In the genomic region with DNA sequence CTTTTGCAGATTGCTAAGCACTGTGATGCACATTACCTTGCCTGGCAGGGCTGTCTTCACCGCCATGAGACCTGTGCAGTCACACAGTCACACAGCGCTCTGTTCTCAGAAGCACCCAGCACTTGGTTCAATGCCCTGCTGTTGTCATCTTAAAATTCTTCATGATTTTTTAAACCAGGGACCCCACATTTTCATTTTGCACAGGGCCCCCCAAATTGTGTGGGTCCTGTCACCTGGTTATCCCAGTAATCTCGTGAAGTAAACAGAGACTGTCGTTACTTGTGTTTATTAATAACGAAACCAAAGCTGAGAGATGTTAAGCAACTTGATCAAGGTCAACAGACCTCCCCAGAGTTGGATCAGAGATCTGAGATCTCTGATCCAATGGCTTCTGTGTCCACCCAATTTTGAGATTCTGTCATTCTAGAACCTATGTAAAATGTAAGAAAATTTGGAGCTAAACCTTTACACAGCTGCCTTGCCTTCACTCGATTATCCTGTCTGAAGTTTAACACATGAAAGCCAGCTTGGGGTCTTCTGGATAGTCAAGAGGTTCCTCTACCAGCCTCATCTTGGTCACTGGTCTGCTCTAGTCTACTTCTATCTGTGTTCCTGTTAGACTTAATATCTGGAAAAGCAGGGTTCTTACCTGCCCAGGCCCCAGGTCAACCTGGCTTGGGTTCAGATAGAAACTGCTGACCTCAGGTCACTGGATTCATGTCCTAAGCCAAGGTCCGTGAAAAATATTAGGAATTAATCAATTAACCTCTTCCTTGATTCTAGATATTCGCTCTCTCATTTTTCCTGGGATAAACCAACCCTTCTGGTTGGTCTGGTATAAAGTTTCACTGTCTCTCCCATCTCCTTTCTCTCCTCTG, we compare ENCODE assay signal across 17 cellular contexts. TPM values are rescaled to one million over a fixed set of nuclear protein-coding genes. Genes with fewer than 3 reads are reported as not detected.
DNase-seq lines count a peak whose midpoint lies in the region; ATAC-seq and TF ChIP-seq lines count a peak whose summit lies in the region.
"Had no signal": no experiment of that assay in that cellular context is flagged by ENCODE, and none has a peak within 500 bp of the region (broad histone marks: within the 10 kb centered on the region; RNA-seq: fewer than 3 reads in every experiment).

No MANE protein-coding gene starts in this region.

- TF ChIP-seq CTCF in GM12865 (IDR thresholded peaks at IDR 0.05; ENCODE audit: insufficient read depth, low read depth, low read length, missing control alignments): no peak

- no peaks in the 10 kb centered on the region for H3K9me3 ChIP-seq in naive thymus-derived CD4-positive, alpha-beta T cell (ENCODE audit: control insufficient read depth in 2 of 3, low read length in 3 of 3)
- H3K9me3 ChIP-seq: BLaER1, sigmoid colon had no signal

- no peak overlapping the region for H3K4me3 ChIP-seq in GM12865 (ENCODE audit: low read depth, low read length)
- H3K4me3 ChIP-seq in naive thymus-derived CD4-positive, alpha-beta T cell (ENCODE audit: low read length): no peak overlapping the region
- H3K4me3 ChIP-seq: BLaER1, sigmoid colon had no signal

- H3K27me3 Mint-ChIP-seq in activated CD4-positive, alpha-beta memory T cell treated with anti-CD3 and anti-CD28 coated beads, Interleukin-2, amount 10 ng/mL, durations not matched to agents 7 days and 5 days: no peaks in the 10 kb centered on the region
- no peaks in the 10 kb centered on the region for H3K27me3 Mint-ChIP-seq in naive thymus-derived CD4-positive, alpha-beta T cell

- ATAC-seq in GM19351 (IDR thresholded peaks at IDR 0.05; ENCODE audit: unreplicated experiment): peak; percentile 52
- peak; percentile 52 for ATAC-seq in naive thymus-derived CD4-positive, alpha-beta T cell
- ATAC-seq in HG02884 (IDR thresholded peaks at IDR 0.05; ENCODE audit: unreplicated experiment): no peak

- DNase-seq in GM12865 (ENCODE audit: low read depth) (peak; percentile 54), NCI-H1092 (lab: John Stamatoyannopoulos, UW) (no peak)
- DNase-seq in activated CD4-positive, alpha-beta memory T cell treated with anti-CD3 and anti-CD28 coated beads, Interleukin-2, amount 10 ng/mL, durations not matched to agents 7 days and 5 days: no peak
- DNase-seq in naive thymus-derived CD4-positive, alpha-beta T cell: no peak
- DNase-seq in activated CD4-positive, alpha-beta T cell treated with anti-CD3 and anti-CD28 coated beads, Interleukin-2, amount 50 U/mL, for 48 hours: no peak
- DNase-seq: amniotic stem cell; Kasumi-1; midbrain; NCI-H1694 treated with DMSO at 0.1 percent for 48 hours; NCI-H446; occipital lobe; sigmoid colon; stimulated activated CD4-positive, alpha-beta T cell treated with anti-CD3 and anti-CD28 coated beads, Interleukin-4, amount 100 ng/mL, for 24 hours had no signal

- H3K4me1 Mint-ChIP-seq in activated CD4-positive, alpha-beta memory T cell treated with anti-CD3 and anti-CD28 coated beads, Interleukin-2, amount 10 ng/mL, durations not matched to agents 7 days and 5 days: peaks cover 66% of the 10 kb centered on the region
- peaks cover 32 to 60% (median 44%) of the 10 kb centered on the region in 7 donors for H3K4me1 Mint-ChIP-seq in naive thymus-derived CD4-positive, alpha-beta T cell

- intact Hi-C loops in naive thymus-derived CD4-positive, alpha-beta T cell (cut with micrococcal nuclease): loop anchor here in 1 of 2 donors (1.0 kb wide), 1 partner anchor 9 kb away; no protein-coding TSS in a partner anchor

- peaks cover 11% of the 10 kb centered on the region for H3K36me3 Mint-ChIP-seq in activated CD4-positive, alpha-beta memory T cell treated with anti-CD3 and anti-CD28 coated beads, Interleukin-2, amount 10 ng/mL, durations not matched to agents 7 days and 5 days (ENCODE audit: low read depth)
- peaks cover 0 to 4% (median 0%) of the 10 kb centered on the region in 5 donors for H3K36me3 Mint-ChIP-seq in naive thymus-derived CD4-positive, alpha-beta T cell

- no peak overlapping the region for H3K27ac ChIP-seq in naive thymus-derived CD4-positive, alpha-beta T cell (ENCODE audit: low read depth, low read length)
- H3K27ac ChIP-seq: BLaER1, epithelial cell of prostate, sigmoid colon had no signal

- H3K4me3 Mint-ChIP-seq in activated CD4-positive, alpha-beta memory T cell treated with anti-CD3 and anti-CD28 coated beads, Interleukin-2, amount 10 ng/mL, durations not matched to agents 7 days and 5 days: peak overlapping the region; percentile 51
- peak overlapping the region in 1 of 10 donors; percentile 5 for H3K4me3 Mint-ChIP-seq in naive thymus-derived CD4-positive, alpha-beta T cell

- no peaks in the 10 kb centered on the region for H3K27me3 ChIP-seq in naive thymus-derived CD4-positive, alpha-beta T cell (ENCODE audit: control insufficient read depth in 2 of 2, insufficient read depth in 2 of 2, low read length in 2 of 2)
- H3K27me3 ChIP-seq: BLaER1, sigmoid colon had no signal

- CTCF ChIA-PET in activated CD4-positive, alpha-beta memory T cell treated with anti-CD3 and anti-CD28 coated beads, Interleukin-2, amount 10 ng/mL, durations not matched to agents 7 days and 5 days (lab: Charles Lee): interaction anchor here (1.1 to 1.3 kb wide), 2 partner anchors 9 to 82 kb away, joined by 3 to 5 read pairs; no protein-coding TSS in a partner anchor
- CTCF ChIA-PET in naive thymus-derived CD4-positive, alpha-beta T cell (lab: Charles Lee): interaction anchor here (1.7 kb wide), 1 partner anchor 10 kb away, joined by 6 read pairs; no protein-coding TSS in a partner anchor

- POLR2A ChIA-PET in activated CD4-positive, alpha-beta memory T cell treated with anti-CD3 and anti-CD28 coated beads, Interleukin-2, amount 10 ng/mL, durations not matched to agents 7 days and 5 days (lab: Charles Lee): interaction anchor here (0.8 to 7.2 kb wide), 11 partner anchors 9 to 115 kb away, joined by 3 to 86 read pairs (median 5); a partner anchor contains a TSS
- POLR2A ChIA-PET in naive thymus-derived CD4-positive, alpha-beta T cell (lab: Charles Lee): interaction anchor here (0.8 to 1.0 kb wide), 5 partner anchors 8 to 53 kb away, joined by 3 read pairs; no protein-coding TSS in a partner anchor

- no peaks in the 10 kb centered on the region for H3K9me3 Mint-ChIP-seq in activated CD4-positive, alpha-beta memory T cell treated with anti-CD3 and anti-CD28 coated beads, Interleukin-2, amount 10 ng/mL, durations not matched to agents 7 days and 5 days
- peaks cover 0 to 2% (median 0%) of the 10 kb centered on the region in 11 donors for H3K9me3 Mint-ChIP-seq in naive thymus-derived CD4-positive, alpha-beta T cell

- H3K36me3 ChIP-seq in naive thymus-derived CD4-positive, alpha-beta T cell (ENCODE audit: control insufficient read depth in 2 of 3, insufficient read depth in 3 of 3, low read length in 3 of 3): no peaks in the 10 kb centered on the region
- H3K36me3 ChIP-seq: BLaER1, sigmoid colon had no signal

- peaks cover 9 to 73% of the 10 kb centered on the region in 2 donors for H3K4me1 ChIP-seq in naive thymus-derived CD4-positive, alpha-beta T cell (ENCODE audit: control insufficient read depth in 2 of 2, insufficient read depth in 2 of 2, low read length in 2 of 2)
- H3K4me1 ChIP-seq: sigmoid colon had no signal

- peak overlapping the region; percentile 85 for H3K27ac Mint-ChIP-seq in activated CD4-positive, alpha-beta memory T cell treated with anti-CD3 and anti-CD28 coated beads, Interleukin-2, amount 10 ng/mL, durations not matched to agents 7 days and 5 days
- H3K27ac Mint-ChIP-seq in naive thymus-derived CD4-positive, alpha-beta T cell: peak overlapping the region in 7 of 9 donors; percentile 4 to 77 (median 49)

RNA-seq across cellular contexts. Expression of a gene that starts 13.7 kb away (rescaled TPM):
- 10 to 100 TPM; 94.0 to 94.4 TPM for total RNA-seq in activated CD4-positive, alpha-beta memory T cell treated with anti-CD3 and anti-CD28 coated beads, Interleukin-2, amount 10 ng/mL, durations not matched to agents 7 days and 5 days
- total RNA-seq in naive thymus-derived CD4-positive, alpha-beta T cell: 10 to 100 TPM; 84.1 to 98.8 (median 91.4) TPM
- 10 to 100 TPM; 51.4 to 71.2 TPM for polyA plus RNA-seq in naive thymus-derived CD4-positive, alpha-beta T cell
